Comparison of ENCODE assay signal across 21 cellular contexts in the genomic region with DNA sequence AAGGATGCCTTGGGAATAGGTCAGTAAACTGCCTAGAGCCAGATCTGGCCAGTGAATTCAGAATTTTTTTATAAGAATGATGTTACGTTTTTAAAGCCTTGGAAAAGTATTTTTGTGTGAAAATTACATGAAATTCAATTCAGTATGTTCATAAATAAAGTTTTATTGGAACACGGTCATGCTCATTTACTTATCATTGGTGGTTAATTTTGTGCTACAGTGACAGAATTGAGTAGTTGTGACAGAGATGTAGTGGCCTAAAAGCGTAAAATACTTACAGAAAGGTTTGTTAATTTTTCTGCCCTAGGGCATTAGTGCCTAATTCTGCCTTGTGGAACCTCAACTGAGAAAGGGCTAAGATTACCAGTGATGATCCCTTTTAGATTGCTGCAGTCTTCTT.
"Had no signal": no experiment of that assay in that cellular context is flagged by ENCODE, and none has a peak within 500 bp of the region (broad histone marks: within the 10 kb centered on the region; RNA-seq: fewer than 3 reads in every experiment).

No MANE protein-coding gene starts in this region.

- H3K27ac ChIP-seq: RWPE1 had no signal

- H3K4me3 Mint-ChIP-seq: IgD-negative memory B cell had no signal

- ATAC-seq: HepG2, Panc1, PC-3, SK-N-SH treated with all-trans-retinoic acid at 6 μM for 48 hours had no signal

- H3K27me3 Mint-ChIP-seq: IgD-negative memory B cell had no signal

- DNase-seq: KBM-7, MV-4-11, NCI-H1048, NCI-H1105, NCI-H1436 treated with DMSO at 0.1 percent for 48 hours, NCI-H1694, NCI-H187 treated with DMSO at 0.1 percent for 48 hours, NCI-H2029 treated with DMSO at 0.1 percent for 48 hours, NCI-H2171 treated with DMSO at 0.1 percent for 48 hours, NCI-H345, NCI-H510A, NCI-H524 treated with DMSO at 0.1 percent for 48 hours, NCI-H774, PC-3, SHP77, T-helper 1 cell had no signal

- H3K27ac Mint-ChIP-seq: IgD-negative memory B cell had no signal

- H3K36me3 Mint-ChIP-seq: IgD-negative memory B cell had no signal

- H3K9me3 Mint-ChIP-seq: IgD-negative memory B cell had no signal
